11 cellular contexts compared by ENCODE assay signal in genomic region chr3:70570584-70570983, GRCh38.
"Had no signal": no experiment of that assay in that cellular context is flagged by ENCODE, and none has a peak within 500 bp of the region (broad histone marks: within the 10 kb centered on the region; RNA-seq: fewer than 3 reads in every experiment).

No MANE protein-coding gene starts in this region.

- H3K36me3 ChIP-seq: HAP-1 had no signal

- FAIRE-seq: H1, H54 had no signal

- H3K9ac ChIP-seq: GM23248 had no signal

- DNase-seq: GM23248, GOT3, H7, H9, HCEC 1CT, HFFc6 had no signal

- H3K27ac ChIP-seq: GM23248 had no signal

- H3K4me2 ChIP-seq: GM23338 had no signal

- ATAC-seq: GM23338, HCT116 had no signal

- H3K9me3 ChIP-seq: HAP-1 had no signal

- H3K4me3 ChIP-seq: GM23248, GM23338, HAP-1 had no signal

- H3K4me1 ChIP-seq: HAP-1 had no signal

- H2AFZ ChIP-seq: GM23248, GM23338 had no signal
